Comparison of ENCODE assay signal across 15 cellular contexts in the genomic region with DNA sequence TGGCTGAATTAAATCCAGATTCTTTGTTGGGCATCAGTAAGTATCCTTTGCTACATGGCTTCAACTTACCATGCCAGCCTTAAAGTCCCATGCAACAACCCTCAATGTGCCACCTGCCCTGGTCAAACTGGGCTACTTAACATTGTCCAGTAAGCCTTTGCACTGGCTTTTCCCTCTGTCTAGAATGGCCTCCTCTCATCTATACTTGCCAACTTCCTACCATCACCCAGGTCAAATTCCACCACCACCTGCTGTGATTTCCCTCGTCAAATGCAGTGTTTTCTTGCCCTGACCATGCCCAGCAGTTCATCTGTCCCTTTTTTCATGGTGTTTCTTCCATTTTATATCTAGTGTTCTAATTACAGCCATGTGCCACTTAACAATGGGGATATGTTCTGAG. TPM values are rescaled to one million over a fixed set of nuclear protein-coding genes. Genes with fewer than 3 reads are reported as not detected.
DNase-seq lines count a peak whose midpoint lies in the region; ATAC-seq and TF ChIP-seq lines count a peak whose summit lies in the region.
"Had no signal": no experiment of that assay in that cellular context is flagged by ENCODE, and none has a peak within 500 bp of the region (broad histone marks: within the 10 kb centered on the region; RNA-seq: fewer than 3 reads in every experiment).

No MANE protein-coding gene starts in this region.

- H3K4me3 Mint-ChIP-seq in WTC11 (no peak overlapping the region), type B pancreatic cell (peak overlapping the region; percentile 9), endodermal cell (no peak overlapping the region)

- H3K4me1 Mint-ChIP-seq in WTC11 (peaks cover 30% of the 10 kb centered on the region), type B pancreatic cell (ENCODE audit: unreplicated experiment) (peaks cover 31% of the 10 kb centered on the region), endodermal cell (peaks cover 29% of the 10 kb centered on the region)

- H3K36me3 ChIP-seq in left ventricle myocardium inferior (peaks cover 4% of the 10 kb centered on the region), right lobe of liver (no peaks in the 10 kb centered on the region), endodermal cell (ENCODE audit: control insufficient read depth, insufficient read depth, low read length) (peaks cover 44% of the 10 kb centered on the region)

- TF ChIP-seq POLR2A in right lobe of liver (IDR thresholded peaks at IDR 0.05), result no peak

- H3K9me3 Mint-ChIP-seq in WTC11 (no peaks in the 10 kb centered on the region), type B pancreatic cell (no peaks in the 10 kb centered on the region), endodermal cell (peaks cover 8% of the 10 kb centered on the region)

- intact Hi-C loops in left ventricle myocardium inferior (cut with micrococcal nuclease), result no loop called here
- intact Hi-C loops in cardiac septum (cut with DNase I), result no loop called here
- intact Hi-C loops in right lobe of liver (cut with DNase I), result no loop called here

- H3K27me3 Mint-ChIP-seq in WTC11 (ENCODE audit: low read depth), result no peaks in the 10 kb centered on the region
- no peaks in the 10 kb centered on the region for H3K27me3 Mint-ChIP-seq in type B pancreatic cell
- no peaks in the 10 kb centered on the region for H3K27me3 Mint-ChIP-seq in endodermal cell (ENCODE audit: insufficient read depth)

- ATAC-seq in WTC11, result no peak
- ATAC-seq in right lobe of liver, result peak; percentile 49 to 75 (median 57)
- ATAC-seq in HG02840 (IDR thresholded peaks at IDR 0.05; ENCODE audit: low FRiP score, unreplicated experiment), result no peak

- H3K27ac ChIP-seq in left ventricle myocardium inferior (replicated peaks) (no peak overlapping the region), right lobe of liver (no peak overlapping the region), coronary artery (no peak overlapping the region), endodermal cell (ENCODE audit: low read depth, low read length) (no peak overlapping the region)

- no peaks in the 10 kb centered on the region for H3K27me3 ChIP-seq in left ventricle myocardium inferior (ENCODE audit: low read depth)
- no peaks in the 10 kb centered on the region for H3K27me3 ChIP-seq in right lobe of liver
- no peaks in the 10 kb centered on the region for H3K27me3 ChIP-seq in endodermal cell (ENCODE audit: control insufficient read depth, insufficient read depth, low read length, poor library complexity, severe bottlenecking)

- H3K4me1 ChIP-seq in left ventricle myocardium inferior (peaks cover 7% of the 10 kb centered on the region), right lobe of liver (peaks cover 0 to 5% (median 2%) of the 10 kb centered on the region in 4 donors), endodermal cell (ENCODE audit: control insufficient read depth, insufficient read depth, low read length) (peaks cover 5% of the 10 kb centered on the region)

- no peak overlapping the region for H3K9ac ChIP-seq in endodermal cell (ENCODE audit: extremely low read depth, low read length, poor library complexity, severe bottlenecking)

- TF ChIP-seq CTCF in left ventricle myocardium inferior (IDR thresholded peaks at IDR 0.05; ENCODE audit: borderline replicate concordance) (no peak), WTC11 (IDR thresholded peaks at IDR 0.05) (no peak), right lobe of liver (IDR thresholded peaks at IDR 0.05) (no peak), type B pancreatic cell (conservative IDR thresholded peaks at IDR 0.05) (no peak), coronary artery (IDR thresholded peaks at IDR 0.05) (no peak), endodermal cell (conservative IDR thresholded peaks at IDR 0.05) (no peak)

- DNase-seq in left ventricle myocardium inferior, result no peak
- DNase-seq in cardiac septum (ENCODE audit: low spot score), result no peak
- no peak for DNase-seq in WTC11 (ENCODE audit: low spot score)
- no peak for DNase-seq in right lobe of liver
- DNase-seq in type B pancreatic cell (ENCODE audit: extremely low spot score, unreplicated experiment), result no peak
- DNase-seq in coronary artery (ENCODE audit: low spot score), result no peak
- no peak for DNase-seq in endodermal cell
- DNase-seq: MV-4-11, NCI-H1417 treated with DMSO at 0.1 percent for 48 hours, NCI-H2081 treated with DMSO at 0.1 percent for 48 hours, NCI-H345, NCI-H748 treated with DMSO at 0.1 percent for 48 hours, SHP77 treated with DMSO at 0.1 percent for 48 hours had no signal

- H3K4me3 ChIP-seq in left ventricle myocardium inferior (peak overlapping the region; percentile 8), right lobe of liver (no peak overlapping the region), coronary artery (no peak overlapping the region), endodermal cell (ENCODE audit: low read length) (no peak overlapping the region)

- H3K27ac Mint-ChIP-seq in WTC11 (peak overlapping the region; percentile 58), type B pancreatic cell (no peak overlapping the region), endodermal cell (no peak overlapping the region)

- H3K36me3 Mint-ChIP-seq in WTC11 (peaks cover 35% of the 10 kb centered on the region), type B pancreatic cell (peaks cover 35% of the 10 kb centered on the region), endodermal cell (ENCODE audit: low read depth) (peaks cover 54% of the 10 kb centered on the region)

- CTCF ChIA-PET in WTC11 (lab: Charles Lee), result no interaction called here

- WGBS in right lobe of liver (ENCODE audit: insufficient coverage, low coverage, low lambda C conversion rate, missing lambda C conversion rate), result 21% methylated on average over 1 of the region's 1 CpG
- 95 to 100% methylated on average over 1 of the region's 1 CpG for WGBS in endodermal cell (ENCODE audit: insufficient coverage in 1 of 2, insufficient read length in 1 of 2), 2 experiments

- POLR2A ChIA-PET in WTC11 (lab: Charles Lee), result no interaction called here

- H3K9me3 ChIP-seq in left ventricle myocardium inferior (replicated peaks) (no peaks in the 10 kb centered on the region), right lobe of liver (no peaks in the 10 kb centered on the region), endodermal cell (ENCODE audit: control insufficient read depth, low read length) (no peaks in the 10 kb centered on the region)

TF ChIP-seq in WTC11, 78 proteins besides CTCF, POLR2A, EP300 and RAD21 (continues in another document):
- TF ChIP-seq KAT7 (CRISPR knock-in tag; IDR thresholded peaks at IDR 0.05; ENCODE audit: borderline replicate concordance), result no peak
- TF ChIP-seq SOX15 (CRISPR knock-in tag; IDR thresholded peaks at IDR 0.05), result no peak
- TF ChIP-seq SMAD4 (CRISPR knock-in tag; IDR thresholded peaks at IDR 0.05), result no peak
- no peak for TF ChIP-seq TP53 (CRISPR knock-in tag; IDR thresholded peaks at IDR 0.05)
- TF ChIP-seq ETV6 (CRISPR knock-in tag; IDR thresholded peaks at IDR 0.05), result no peak
- TF ChIP-seq, protein P1, sequence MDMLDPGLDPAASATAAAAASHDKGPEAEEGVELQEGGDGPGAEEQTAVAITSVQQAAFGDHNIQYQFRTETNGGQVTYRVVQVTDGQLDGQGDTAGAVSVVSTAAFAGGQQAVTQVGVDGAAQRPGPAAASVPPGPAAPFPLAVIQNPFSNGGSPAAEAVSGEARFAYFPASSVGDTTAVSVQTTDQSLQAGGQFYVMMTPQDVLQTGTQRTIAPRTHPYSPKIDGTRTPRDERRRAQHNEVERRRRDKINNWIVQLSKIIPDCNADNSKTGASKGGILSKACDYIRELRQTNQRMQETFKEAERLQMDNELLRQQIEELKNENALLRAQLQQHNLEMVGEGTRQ (CRISPR knock-in tag; IDR thresholded peaks at IDR 0.05), result no peak
- TF ChIP-seq, protein P2, sequence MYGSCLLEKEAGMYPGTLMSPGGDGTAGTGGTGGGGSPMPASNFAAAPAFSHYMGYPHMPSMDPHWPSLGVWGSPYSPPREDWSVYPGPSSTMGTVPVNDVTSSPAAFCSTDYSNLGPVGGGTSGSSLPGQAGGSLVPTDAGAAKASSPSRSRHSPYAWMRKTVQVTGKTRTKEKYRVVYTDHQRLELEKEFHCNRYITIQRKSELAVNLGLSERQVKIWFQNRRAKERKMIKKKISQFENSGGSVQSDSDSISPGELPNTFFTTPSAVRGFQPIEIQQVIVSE (CRISPR knock-in tag; IDR thresholded peaks at IDR 0.05; ENCODE audit: borderline replicate concordance), result no peak
- no peak for TF ChIP-seq MXD4 (CRISPR knock-in tag; IDR thresholded peaks at IDR 0.05; ENCODE audit: borderline replicate concordance)

RNA-seq across cellular contexts. Expression of a gene that starts 5.7 kb away (rescaled TPM):
- total RNA-seq in left ventricle myocardium inferior (10.4 TPM), cardiac septum (9.0 TPM), WTC11 (2021) (44.2 to 45.8 TPM (median 45.6 TPM) in 3 replicates), right lobe of liver (1 to 10 TPM; 4.7 to 6.6 (median 6.0) TPM), type B pancreatic cell (ENCODE audit: low replicate concordance) (12.1 and 34.9 TPM in 2 replicates), endodermal cell (10 to 100 TPM; 43.4 to 61.9 TPM)
- polyA plus RNA-seq in endodermal cell (2013, experiment 1 of 2), result 53.5 TPM
- 51.0 TPM for polyA plus RNA-seq in endodermal cell (2013, experiment 2 of 2)

RNA-seq across cellular contexts. Expression of a gene that starts 45.1 kb away (rescaled TPM):
- total RNA-seq in left ventricle myocardium inferior (3.2 TPM), cardiac septum (2.2 TPM), WTC11 (2021) (6.1 to 8.1 TPM (median 7.3 TPM) in 3 replicates), right lobe of liver (1 to 10 TPM; 1.8 to 5.6 (median 2.8) TPM), type B pancreatic cell (ENCODE audit: low replicate concordance) (8.5 and 11.6 TPM in 2 replicates), endodermal cell (1 to 10 TPM; 6.3 to 7.3 TPM)
- 6.6 TPM for polyA plus RNA-seq in endodermal cell (2013, experiment 1 of 2)
- 6.5 TPM for polyA plus RNA-seq in endodermal cell (2013, experiment 2 of 2)

RNA-seq across cellular contexts. Expression of a gene that starts 45.1 kb away (rescaled TPM):
- total RNA-seq in left ventricle myocardium inferior (not detected), cardiac septum (not detected), WTC11 (2021) (0.20 to 0.60 TPM (median 0.25 TPM) in 3 replicates), right lobe of liver (under 1 TPM in 1 of 6 experiments, not detected in 5; 0.86 TPM), type B pancreatic cell (ENCODE audit: low replicate concordance) (0.19 and 1.4 TPM in 2 replicates), endodermal cell (1 to 10 TPM in 1 of 2 donors, under 1 TPM in 1; 0.70 to 1.9 TPM)
- polyA plus RNA-seq in endodermal cell (2013, experiment 1 of 2), result 1.2 TPM
- polyA plus RNA-seq in endodermal cell (2013, experiment 2 of 2), result 1.7 TPM
- total RNA-seq: H4 had no signal

RNA-seq across cellular contexts. Expression of a gene that starts 59.3 kb away (rescaled TPM):
- 54.8 TPM for total RNA-seq in left ventricle myocardium inferior
- total RNA-seq in cardiac septum, result 61.8 TPM
- total RNA-seq in WTC11 (2021), result 201 to 235 TPM (median 202 TPM) in 3 replicates
- 10 to 100 TPM; 16.5 to 41.3 (median 33.2) TPM for total RNA-seq in right lobe of liver
- total RNA-seq in type B pancreatic cell (ENCODE audit: low replicate concordance), result 109 and 142 TPM in 2 replicates
- 100 to 1,000 TPM; 182 to 208 TPM for total RNA-seq in endodermal cell
- 153 TPM for polyA plus RNA-seq in endodermal cell (2013, experiment 1 of 2)
- polyA plus RNA-seq in endodermal cell (2013, experiment 2 of 2), result 151 TPM

Comparison
In these comparisons a context has a peak if more than half of its experiments do, and no peak if none do; other contexts are left out.
1. ATAC-seq: peak in right lobe of liver (4 of 4); none in WTC11 (single experiment) and HG02840 (single experiment).